ENCODE assay signal across 32 cellular contexts in the genomic region with DNA sequence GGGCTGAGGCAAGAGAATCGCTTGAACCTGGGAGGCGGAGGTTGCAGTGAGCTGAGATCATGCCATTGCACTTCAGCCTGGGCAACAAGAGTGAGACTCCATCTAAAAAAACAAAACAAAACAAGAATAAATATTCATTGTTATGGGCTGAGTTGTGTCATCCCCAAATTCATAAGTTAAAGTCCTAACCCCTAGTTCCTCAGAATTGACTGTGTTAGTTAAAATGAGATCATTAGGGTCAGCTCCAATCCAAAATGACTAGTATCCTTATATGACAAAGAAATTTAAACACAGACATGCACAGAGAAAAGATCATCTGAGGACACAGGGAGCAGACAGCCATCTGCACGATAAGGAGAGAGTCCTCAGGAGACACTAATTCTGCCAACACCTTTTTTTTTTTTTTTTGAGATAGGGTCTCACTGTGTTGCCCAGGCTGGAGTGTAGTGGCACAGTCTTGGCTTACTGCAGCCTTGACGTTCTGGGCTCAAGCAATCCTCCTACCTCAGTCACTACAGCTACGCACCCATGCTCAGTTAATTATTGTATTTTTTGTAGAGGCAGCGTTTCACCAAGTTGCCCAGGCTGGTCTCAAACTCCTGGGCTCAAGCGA.
"Had no signal": no experiment of that assay in that cellular context is flagged by ENCODE, and none has a peak within 500 bp of the region (broad histone marks: within the 10 kb centered on the region; RNA-seq: fewer than 3 reads in every experiment).

No MANE protein-coding gene starts in this region.

- H3K9me3 Mint-ChIP-seq: dendritic cell treated with granulocyte-macrophage colony-stimulating factor and Interleukin-4, amounts not matched to agents 40 ng/mL and 50 ng/mL, for 4 days; endodermal cell; mesothelial cell of epicardium; naive B cell; natural killer cell treated with Interleukin-12 subunit alpha and Interleukin-12 subunit beta and Interleukin-15 and Interleukin-18, amount 100 ng/mL, for 72 hours; neural crest cell; stimulated activated memory B cell treated with anti-CD40 and anti-IgM and Interleukin-4, amounts not matched to agents 10 μg/mL and 1 μg/mL and 100 μg/mL, for 72 hours; stimulated activated naive CD8-positive, alpha-beta T cell treated with anti-CD3 and anti-CD28 coated beads, Interleukin-15, Interleukin-2, amounts not matched to agents 100 ng/mL and 50 ng/mL, for 24 hours had no signal

- H3K4me3 ChIP-seq: colonic mucosa, heart right ventricle, left lung, mucosa of descending colon, pancreas, smooth muscle cell, suprapubic skin, transverse colon, upper lobe of right lung, uterus had no signal

- H3K27me3 Mint-ChIP-seq: dendritic cell treated with granulocyte-macrophage colony-stimulating factor and Interleukin-4, amounts not matched to agents 40 ng/mL and 50 ng/mL, for 4 days; naive B cell; progenitor cell of endocrine pancreas; stimulated activated memory B cell treated with anti-CD40 and anti-IgM and Interleukin-4, amounts not matched to agents 10 μg/mL and 1 μg/mL and 100 μg/mL, for 72 hours; stimulated activated naive CD8-positive, alpha-beta T cell treated with anti-CD3 and anti-CD28 coated beads, Interleukin-15, Interleukin-2, amounts not matched to agents 100 ng/mL and 50 ng/mL, for 24 hours had no signal

- H3K36me3 Mint-ChIP-seq: mesothelial cell of epicardium; naive B cell; natural killer cell treated with Interleukin-12 subunit alpha and Interleukin-12 subunit beta and Interleukin-15 and Interleukin-18, amount 100 ng/mL, for 72 hours; stimulated activated memory B cell treated with anti-CD40 and anti-IgM and Interleukin-4, amounts not matched to agents 10 μg/mL and 1 μg/mL and 100 μg/mL, for 72 hours had no signal

- ATAC-seq: esophagus mucosa; foreskin keratinocyte; heart right ventricle; left cardiac atrium; left lung; mucosa of descending colon; pancreas; sciatic nerve; stimulated activated memory B cell treated with anti-CD40 and anti-IgM and Interleukin-4, amounts not matched to agents 10 μg/mL and 1 μg/mL and 100 μg/mL, for 72 hours; upper lobe of right lung had no signal

- H3K27me3 ChIP-seq: colonic mucosa, foreskin keratinocyte, heart right ventricle, left lung, neutrophil, pancreas, suprapubic skin, transverse colon, upper lobe of right lung, uterus had no signal

- H3K4me1 Mint-ChIP-seq: mesothelial cell of epicardium; naive B cell; neural crest cell; stimulated activated memory B cell treated with anti-CD40 and anti-IgM and Interleukin-4, amounts not matched to agents 10 μg/mL and 1 μg/mL and 100 μg/mL, for 72 hours had no signal

- H3K4me1 ChIP-seq: colonic mucosa, foreskin keratinocyte, heart right ventricle, left lung, pancreas, suprapubic skin, transverse colon, upper lobe of right lung, uterus had no signal

- H3K9me3 ChIP-seq: colonic mucosa, heart right ventricle, left lung, mucosa of descending colon, neutrophil, pancreas, suprapubic skin, transverse colon, upper lobe of right lung, uterus had no signal

- H3K27ac ChIP-seq: colonic mucosa, epithelial cell of prostate, foreskin keratinocyte, heart right ventricle, left lung, neutrophil, pancreas, suprapubic skin, transverse colon, upper lobe of right lung, uterus had no signal

- H3K36me3 ChIP-seq: colonic mucosa, heart right ventricle, left lung, neutrophil, pancreas, suprapubic skin, transverse colon, upper lobe of right lung, uterus had no signal

- DNase-seq: colonic mucosa; effector CD8-positive, alpha-beta T cell; endodermal cell; foreskin keratinocyte; glutamatergic neuron; heart right ventricle; hippocampal formation; left cardiac atrium; left lung; mesenchymal stem cell; mucosa of descending colon; naive B cell; pancreas; stimulated activated CD4-positive, alpha-beta T cell treated with anti-CD3 and anti-CD28 coated beads, Interleukin-12 subunit alpha, Interleukin-12 subunit beta, amount 100 ng/mL, for 4 hours; stimulated activated CD4-positive, alpha-beta T cell treated with anti-CD3 and anti-CD28 coated beads, Interleukin-1b, Interleukin-23, amount 100 ng/mL, for 48 hours; stimulated activated CD4-positive, alpha-beta T cell treated with anti-CD3 and anti-CD28 coated beads, Interleukin-4, amount 100 ng/mL, for 24 hours; transverse colon; upper lobe of right lung; uterus had no signal

- H3K4me3 Mint-ChIP-seq: dendritic cell treated with granulocyte-macrophage colony-stimulating factor and Interleukin-4, amounts not matched to agents 40 ng/mL and 50 ng/mL, for 4 days; endodermal cell; mesothelial cell of epicardium; naive B cell; natural killer cell treated with Interleukin-12 subunit alpha and Interleukin-12 subunit beta and Interleukin-15 and Interleukin-18, amount 100 ng/mL, for 72 hours; neural crest cell; stimulated activated memory B cell treated with anti-CD40 and anti-IgM and Interleukin-4, amounts not matched to agents 10 μg/mL and 1 μg/mL and 100 μg/mL, for 72 hours; stimulated activated naive CD8-positive, alpha-beta T cell treated with anti-CD3 and anti-CD28 coated beads, Interleukin-15, Interleukin-2, amounts not matched to agents 100 ng/mL and 50 ng/mL, for 24 hours had no signal

- H3K27ac Mint-ChIP-seq: dendritic cell treated with granulocyte-macrophage colony-stimulating factor and Interleukin-4, amounts not matched to agents 40 ng/mL and 50 ng/mL, for 4 days; endodermal cell; mesothelial cell of epicardium; naive B cell; natural killer cell treated with Interleukin-12 subunit alpha and Interleukin-12 subunit beta and Interleukin-15 and Interleukin-18, amount 100 ng/mL, for 72 hours; stimulated activated memory B cell treated with anti-CD40 and anti-IgM and Interleukin-4, amounts not matched to agents 10 μg/mL and 1 μg/mL and 100 μg/mL, for 72 hours; stimulated activated naive CD8-positive, alpha-beta T cell treated with anti-CD3 and anti-CD28 coated beads, Interleukin-15, Interleukin-2, amounts not matched to agents 100 ng/mL and 50 ng/mL, for 24 hours had no signal
